Comparison of ENCODE assay signal across 9 cellular contexts in genomic region chr4:85607624-85608023, GRCh38.
DNase-seq lines count a peak whose midpoint lies in the region; ATAC-seq lines count a peak whose summit lies in the region.
"Had no signal": no experiment of that assay in that cellular context is flagged by ENCODE, and none has a peak within 500 bp of the region (broad histone marks: within the 10 kb centered on the region; RNA-seq: fewer than 3 reads in every experiment).

No MANE protein-coding gene starts in this region.

- no peak overlapping the region for H3K4me3 ChIP-seq in MG63

- no peaks in the 10 kb centered on the region for H3K36me3 ChIP-seq in MG63

- ATAC-seq in GM18873 (IDR thresholded peaks at IDR 0.05; ENCODE audit: low FRiP score, unreplicated experiment) (peak; percentile 37), HG02623 (IDR thresholded peaks at IDR 0.05; ENCODE audit: unreplicated experiment) (peak; percentile 56), left colon (peak; percentile 98)

- no peaks in the 10 kb centered on the region for H3K27me3 ChIP-seq in MG63

- in situ Hi-C loops in KBM-7 (cut with MboI; ENCODE audit: low pct_unique_long_range_greater_than_20kb, low sequenced_read_pairs) = no loop called here

- no peaks in the 10 kb centered on the region for H3K9me3 ChIP-seq in MG63

- intact Hi-C loops in left colon (cut with DNase I, micrococcal nuclease) = no loop called here

- peak; percentile 3 for DNase-seq in KBM-7
- DNase-seq in left colon = peak; percentile 53 to 63
- no peak for DNase-seq in DMS 273 (lab: John Stamatoyannopoulos, UW; ENCODE audit: unreplicated experiment)
- DNase-seq in MG63 = no peak
- DNase-seq in GOT3 (lab: John Stamatoyannopoulos, UW) = no peak
- DNase-seq in AG20443 (ENCODE audit: low spot score) = no peak
- DNase-seq: activated T-cell treated with anti-CD3 and anti-CD28 coated beads, Interleukin-2, amount 50 U/mL, for 48 hours had no signal

Comparison
In these comparisons a context has a peak if more than half of its experiments do, and no peak if none do; other contexts are left out.
1. ATAC-seq: peak in every context shown above with its lines; median percentile 98 in left colon; 56 in HG02623; 37 in GM18873.
2. DNase-seq: peak in KBM-7 (single experiment) and left colon (2 of 2); none in DMS 273 (single experiment), MG63 (single experiment), GOT3 (single experiment) and AG20443 (single experiment).